29 cellular contexts compared by ENCODE assay signal in genomic region chr14:53520529-53520928, GRCh38.
"Had no signal": no experiment of that assay in that cellular context is flagged by ENCODE, and none has a peak within 500 bp of the region (broad histone marks: within the 10 kb centered on the region; RNA-seq: fewer than 3 reads in every experiment).

No MANE protein-coding gene starts in this region.

- H3K27me3 ChIP-seq: heart left ventricle, left lung, pancreas, sigmoid colon, stomach, testis, thyroid gland, transverse colon, upper lobe of left lung had no signal

- H3K4me3 Mint-ChIP-seq: immature natural killer cell; naive thymus-derived CD8-positive, alpha-beta T cell; nephron; neural crest cell; stimulated activated naive B cell treated with anti-CD40 and anti-IgM and Interleukin-4, amounts not matched to agents 10 μg/mL and 1 μg/mL and 100 μg/mL, for 72 hours had no signal

- ATAC-seq: heart left ventricle; left colon; left lung; mucosa of descending colon; naive thymus-derived CD8-positive, alpha-beta T cell; pancreas; psoas muscle; stimulated activated naive CD8-positive, alpha-beta T cell treated with anti-CD3 and anti-CD28 coated beads, Interleukin-15, Interleukin-2, amounts not matched to agents 100 U/mL and 50 U/mL, for 24 hours had no signal

- H3K9me3 Mint-ChIP-seq: nephron had no signal

- H3K27ac ChIP-seq: heart left ventricle, left lung, pancreas, psoas muscle, sigmoid colon, stomach, testis, transverse colon, upper lobe of left lung had no signal

- H3K27me3 Mint-ChIP-seq: stimulated activated naive B cell treated with anti-CD40 and anti-IgM and Interleukin-4, amounts not matched to agents 10 μg/mL and 1 μg/mL and 100 μg/mL, for 72 hours had no signal

- H3K9me3 ChIP-seq: left lung, mucosa of descending colon, pancreas, sigmoid colon, stomach, testis, thyroid gland, transverse colon, upper lobe of left lung had no signal

- H3K4me1 Mint-ChIP-seq: naive thymus-derived CD8-positive, alpha-beta T cell; nephron; stimulated activated naive B cell treated with anti-CD40 and anti-IgM and Interleukin-4, amounts not matched to agents 10 μg/mL and 1 μg/mL and 100 μg/mL, for 72 hours had no signal

- H3K4me2 ChIP-seq: smooth muscle cell had no signal

- DNase-seq: heart left ventricle; hypothalamus; immature natural killer cell; kidney; left colon; left lung; mesendoderm; midbrain; mucosa of descending colon; naive thymus-derived CD8-positive, alpha-beta T cell; nucleus accumbens; pancreas; posterior cingulate gyrus; psoas muscle; sigmoid colon; stimulated activated CD4-positive, alpha-beta T cell treated with anti-CD3 and anti-CD28 coated beads, Interleukin-15, amount 100 ng/mL, for 24 hours; stimulated activated CD4-positive, alpha-beta T cell treated with anti-CD3 and anti-CD28 coated beads, Interleukin-2, amount 100 ng/mL, for 24 hours; stimulated activated CD4-positive, alpha-beta T cell treated with anti-CD3 and anti-CD28 coated beads, Interleukin-4, amount 100 ng/mL, for 1 hour; stimulated activated naive B cell treated with anti-CD40 and anti-IgM and Interleukin-4, amounts not matched to agents 10 μg/mL and 1 μg/mL and 100 μg/mL, for 72 hours; stimulated activated naive CD8-positive, alpha-beta T cell treated with anti-CD3 and anti-CD28 coated beads, Interleukin-15, Interleukin-2, amounts not matched to agents 100 U/mL and 50 U/mL, for 24 hours; stomach; testis; transverse colon; upper lobe of left lung had no signal

- H3K27ac Mint-ChIP-seq: naive thymus-derived CD8-positive, alpha-beta T cell; nephron; stimulated activated naive B cell treated with anti-CD40 and anti-IgM and Interleukin-4, amounts not matched to agents 10 μg/mL and 1 μg/mL and 100 μg/mL, for 72 hours had no signal

- H3K4me3 ChIP-seq: heart left ventricle, left lung, lung, mucosa of descending colon, pancreas, psoas muscle, sigmoid colon, smooth muscle cell, stomach, testis, thyroid gland, transverse colon, upper lobe of left lung had no signal

- H3K4me1 ChIP-seq: heart left ventricle, pancreas, psoas muscle, testis had no signal

- H3K36me3 ChIP-seq: heart left ventricle, left lung, pancreas, sigmoid colon, stomach, thyroid gland, transverse colon, upper lobe of left lung had no signal

- H3K36me3 Mint-ChIP-seq: immature natural killer cell had no signal
